19 cellular contexts compared by ENCODE assay signal in the genomic region with DNA sequence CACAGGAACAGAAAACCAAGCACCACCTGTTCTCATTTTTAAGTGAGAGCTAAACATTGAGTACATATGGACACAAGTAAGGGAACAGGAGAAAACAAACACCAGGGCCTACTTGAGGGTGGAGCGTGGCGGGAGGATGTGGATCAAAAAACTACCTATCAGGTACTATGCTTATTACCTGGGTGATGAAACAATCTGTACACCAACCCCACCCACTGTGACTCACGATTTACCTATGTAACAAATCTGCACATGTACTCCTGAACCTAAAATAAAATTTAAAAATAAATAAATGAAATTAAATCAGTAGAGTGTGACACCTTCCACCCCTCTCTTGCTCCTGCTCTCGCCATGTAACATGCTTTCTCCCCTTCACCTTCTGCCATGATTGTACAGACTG.
"Had no signal": no experiment of that assay in that cellular context is flagged by ENCODE, and none has a peak within 500 bp of the region (broad histone marks: within the 10 kb centered on the region; RNA-seq: fewer than 3 reads in every experiment).

No MANE protein-coding gene starts in this region.

- H3K36me3 ChIP-seq: heart left ventricle, ovary, stomach had no signal

- H3K27me3 ChIP-seq: heart left ventricle, ovary, stomach had no signal

- FAIRE-seq: colon, frontal cortex, small intestine had no signal

- H3K27me3 Mint-ChIP-seq: dendritic cell treated with granulocyte-macrophage colony-stimulating factor and Interleukin-4, amounts not matched to agents 40 ng/mL and 50 ng/mL, for 4 days; naive thymus-derived CD8-positive, alpha-beta T cell had no signal

- H3K27ac Mint-ChIP-seq: dendritic cell treated with granulocyte-macrophage colony-stimulating factor and Interleukin-4, amounts not matched to agents 40 ng/mL and 50 ng/mL, for 4 days; naive thymus-derived CD8-positive, alpha-beta T cell had no signal

- H3K9me3 ChIP-seq: mucosa of descending colon, ovary, stomach had no signal

- H3K4me1 ChIP-seq: heart left ventricle, stomach had no signal

- H3K4me3 ChIP-seq: heart left ventricle, mucosa of descending colon, ovary, stomach had no signal

- H3K36me3 Mint-ChIP-seq: naive thymus-derived CD8-positive, alpha-beta T cell had no signal

- H3K4me3 Mint-ChIP-seq: dendritic cell treated with granulocyte-macrophage colony-stimulating factor and Interleukin-4, amounts not matched to agents 40 ng/mL and 50 ng/mL, for 4 days; naive thymus-derived CD8-positive, alpha-beta T cell; neural crest cell had no signal

- ATAC-seq: heart left ventricle; left lobe of liver; mucosa of descending colon; naive thymus-derived CD8-positive, alpha-beta T cell; right cardiac atrium had no signal

- H3K27ac ChIP-seq: heart left ventricle, ovary, stomach had no signal

- H3K4me1 Mint-ChIP-seq: naive thymus-derived CD8-positive, alpha-beta T cell had no signal

- H3K9me3 Mint-ChIP-seq: dendritic cell treated with granulocyte-macrophage colony-stimulating factor and Interleukin-4, amounts not matched to agents 40 ng/mL and 50 ng/mL, for 4 days; neural crest cell had no signal

- DNase-seq: heart left ventricle; hippocampal formation; kidney glomerular epithelial cell; mucosa of descending colon; naive thymus-derived CD8-positive, alpha-beta T cell; nucleus accumbens; ovary; right cardiac atrium; small intestine; stimulated activated CD4-positive, alpha-beta T cell treated with anti-CD3 and anti-CD28 coated beads, Interleukin-12 subunit alpha, Interleukin-12 subunit beta, amount 100 ng/mL, for 4 hours; stimulated activated naive CD4-positive, alpha-beta T cell; stomach; substantia nigra; trophoblast cell had no signal
